In genomic region chr4:116024954-116025708, GRCh38 we compare ENCODE assay signal across 25 cellular contexts.
"Had no signal": no experiment of that assay in that cellular context is flagged by ENCODE, and none has a peak within 500 bp of the region (broad histone marks: within the 10 kb centered on the region; RNA-seq: fewer than 3 reads in every experiment).

No MANE protein-coding gene starts in this region.

- H3K27ac ChIP-seq: body of pancreas, left ventricle myocardium inferior, pancreas, upper lobe of left lung, WERI-Rb-1 had no signal

- H3K4me3 Mint-ChIP-seq: activated CD4-positive, alpha-beta T cell treated with anti-CD3 and anti-CD28 coated beads, Interleukin-2, amount 10 ng/mL, durations not matched to agents 7 days and 5 days; activated CD8-positive, alpha-beta memory T cell treated with anti-CD3 and anti-CD28 coated beads, Interleukin-2, amount 10 ng/mL, durations not matched to agents 7 days and 5 days; activated CD8-positive, alpha-beta T cell treated with anti-CD3 and anti-CD28 coated beads for 36 hours; activated naive CD4-positive, alpha-beta T cell treated with anti-CD3 and anti-CD28 coated beads, Interleukin-2, amount 50 U/mL, for 24 hours; immature natural killer cell; mesothelial cell of epicardium; natural killer cell; T-helper 2 cell treated with Interferon-gamma antibody and Interleukin-4, amounts not matched to agents 5 μg/mL and 100 μg/mL, for 36 hours had no signal

- H3K27me3 ChIP-seq: body of pancreas, pancreas, upper lobe of left lung had no signal

- H3K27me3 Mint-ChIP-seq: activated CD4-positive, alpha-beta T cell treated with anti-CD3 and anti-CD28 coated beads, Interleukin-2, amount 10 ng/mL, durations not matched to agents 7 days and 5 days; activated CD8-positive, alpha-beta memory T cell treated with anti-CD3 and anti-CD28 coated beads, Interleukin-2, amount 10 ng/mL, durations not matched to agents 7 days and 5 days; activated CD8-positive, alpha-beta T cell treated with anti-CD3 and anti-CD28 coated beads for 36 hours; activated naive CD4-positive, alpha-beta T cell treated with anti-CD3 and anti-CD28 coated beads, Interleukin-2, amount 50 U/mL, for 24 hours had no signal

- H3K9me3 ChIP-seq: pancreas had no signal

- H3K4me1 ChIP-seq: body of pancreas, left ventricle myocardium inferior, pancreas, upper lobe of left lung had no signal

- H3K36me3 ChIP-seq: left ventricle myocardium inferior, pancreas, upper lobe of left lung, WERI-Rb-1 had no signal

- H3K27ac Mint-ChIP-seq: activated CD4-positive, alpha-beta T cell treated with anti-CD3 and anti-CD28 coated beads, Interleukin-2, amount 10 ng/mL, durations not matched to agents 7 days and 5 days; activated CD8-positive, alpha-beta memory T cell treated with anti-CD3 and anti-CD28 coated beads, Interleukin-2, amount 10 ng/mL, durations not matched to agents 7 days and 5 days; activated CD8-positive, alpha-beta T cell treated with anti-CD3 and anti-CD28 coated beads for 36 hours; activated naive CD4-positive, alpha-beta T cell treated with anti-CD3 and anti-CD28 coated beads, Interleukin-2, amount 50 U/mL, for 24 hours; immature natural killer cell; mesothelial cell of epicardium; natural killer cell; T-helper 2 cell treated with Interferon-gamma antibody and Interleukin-4, amounts not matched to agents 5 μg/mL and 100 μg/mL, for 36 hours had no signal

- H3K9me3 Mint-ChIP-seq: activated naive CD4-positive, alpha-beta T cell treated with anti-CD3 and anti-CD28 coated beads, Interleukin-2, amount 50 U/mL, for 24 hours had no signal

- ATAC-seq: activated CD8-positive, alpha-beta memory T cell treated with anti-CD3 and anti-CD28 coated beads, Interleukin-2, amount 10 ng/mL, durations not matched to agents 7 days and 5 days; activated CD8-positive, alpha-beta T cell treated with anti-CD3 and anti-CD28 coated beads for 36 hours; body of pancreas; natural killer cell; pancreas; right cardiac atrium; stimulated activated naive CD8-positive, alpha-beta T cell treated with anti-CD3 and anti-CD28 coated beads, Interleukin-15, Interleukin-2, amounts not matched to agents 100 U/mL and 50 U/mL, for 24 hours had no signal

- DNase-seq: activated CD4-positive, alpha-beta T cell treated with anti-CD3 and anti-CD28 coated beads, Interleukin-2, amount 10 ng/mL, durations not matched to agents 7 days and 5 days; activated CD4-positive, CD25-positive, alpha-beta regulatory T cell treated with anti-CD3 and anti-CD28 coated beads, Interleukin-2, amount 50 U/mL, for 72 hours; activated CD8-positive, alpha-beta memory T cell treated with anti-CD3 and anti-CD28 coated beads, Interleukin-2, amount 10 ng/mL, durations not matched to agents 7 days and 5 days; activated CD8-positive, alpha-beta T cell treated with anti-CD3 and anti-CD28 coated beads for 36 hours; activated gamma-delta T cell; activated T-cell treated with anti-CD3 and anti-CD28 coated beads for 4 hours; anterior cingulate cortex; body of pancreas; effector CD8-positive, alpha-beta T cell; foreskin melanocyte; immature natural killer cell; kidney glomerular epithelial cell; left ventricle myocardium inferior; mammary epithelial cell; natural killer cell; pancreas; right cardiac atrium; stimulated activated CD4-positive, alpha-beta T cell treated with anti-CD3 and anti-CD28 coated beads, Interleukin-12 subunit alpha, Interleukin-12 subunit beta, amount 100 ng/mL, for 4 hours; stimulated activated CD4-positive, alpha-beta T cell treated with anti-CD3 and anti-CD28 coated beads, Interleukin-4, amount 100 ng/mL, for 4 hours; stimulated activated naive CD8-positive, alpha-beta T cell treated with anti-CD3 and anti-CD28 coated beads, Interleukin-15, Interleukin-2, amounts not matched to agents 100 U/mL and 50 U/mL, for 24 hours; upper lobe of left lung; WERI-Rb-1 had no signal

- H3K4me3 ChIP-seq: body of pancreas, left ventricle myocardium inferior, pancreas, upper lobe of left lung had no signal

- H3K4me1 Mint-ChIP-seq: activated CD4-positive, alpha-beta T cell treated with anti-CD3 and anti-CD28 coated beads, Interleukin-2, amount 10 ng/mL, durations not matched to agents 7 days and 5 days; activated CD8-positive, alpha-beta memory T cell treated with anti-CD3 and anti-CD28 coated beads, Interleukin-2, amount 10 ng/mL, durations not matched to agents 7 days and 5 days; activated naive CD4-positive, alpha-beta T cell treated with anti-CD3 and anti-CD28 coated beads, Interleukin-2, amount 50 U/mL, for 24 hours; immature natural killer cell; mesothelial cell of epicardium; natural killer cell had no signal

- H3K36me3 Mint-ChIP-seq: activated CD8-positive, alpha-beta memory T cell treated with anti-CD3 and anti-CD28 coated beads, Interleukin-2, amount 10 ng/mL, durations not matched to agents 7 days and 5 days; activated naive CD4-positive, alpha-beta T cell treated with anti-CD3 and anti-CD28 coated beads, Interleukin-2, amount 50 U/mL, for 24 hours; immature natural killer cell had no signal
